In genomic region chr21:15121655-15122120, GRCh38 we compare ENCODE assay signal across 10 cellular contexts. TPM values are rescaled to one million over a fixed set of nuclear protein-coding genes. Genes with fewer than 3 reads are reported as not detected.
DNase-seq lines count a peak whose midpoint lies in the region; ATAC-seq and TF ChIP-seq lines count a peak whose summit lies in the region.
"Had no signal": no experiment of that assay in that cellular context is flagged by ENCODE, and none has a peak within 500 bp of the region (broad histone marks: within the 10 kb centered on the region; RNA-seq: fewer than 3 reads in every experiment).

No MANE protein-coding gene starts in this region.

- peak overlapping the region; percentile 21 for H2AFZ ChIP-seq in trophoblast cell (ENCODE audit: insufficient read depth, low read length, poor library complexity)

- 10 to 17% (median 16%) methylated on average over 3 of the region's 3 CpGs for WGBS in adrenal gland, 4 donors
- WGBS in trophoblast cell (ENCODE audit: extremely low coverage, insufficient coverage, insufficient read length): no CpG with 5 or more reads among the region's 3 CpGs

- no peaks in the 10 kb centered on the region for H3K79me1 ChIP-seq in trophoblast cell (ENCODE audit: low read length)

- no peak overlapping the region for H4K91ac ChIP-seq in trophoblast cell (ENCODE audit: low read depth, low read length)

- no peak overlapping the region for H3K4ac ChIP-seq in trophoblast cell (ENCODE audit: low read depth, low read length)

- H3K27me3 ChIP-seq in Caco-2 (replicated peaks; ENCODE audit: control insufficient read depth, insufficient read depth, low read length) (no peaks in the 10 kb centered on the region), adrenal gland (no peaks in the 10 kb centered on the region), trophoblast cell (ENCODE audit: insufficient read depth, low read length) (no peaks in the 10 kb centered on the region)

- no peaks in the 10 kb centered on the region for H3K36me3 Mint-ChIP-seq in Caco-2 (ENCODE audit: insufficient read depth, unreplicated experiment)
- H3K36me3 Mint-ChIP-seq: memory B cell had no signal

- H3K4me2 ChIP-seq in trophoblast cell (ENCODE audit: low read length): no peak overlapping the region

- TF ChIP-seq POLR2A in adrenal gland (IDR thresholded peaks at IDR 0.05): peak in 1 of 2 donors; percentile 53

- no peak overlapping the region for H2BK12ac ChIP-seq in trophoblast cell (ENCODE audit: low read length)

- no peak for TF ChIP-seq CTCF in Caco-2 (IDR thresholded peaks at IDR 0.05; ENCODE audit: insufficient read depth in 1 of 2, low read depth in 1 of 2, low read length in 1 of 2, severe bottlenecking in 1 of 2, unreplicated experiment in 1 of 2)
- no peak for TF ChIP-seq CTCF in adrenal gland (IDR thresholded peaks at IDR 0.05)

- no peaks in the 10 kb centered on the region for H3K79me2 ChIP-seq in trophoblast cell (ENCODE audit: control insufficient read depth, insufficient read depth, low read length, poor library complexity)

- ATAC-seq in left ventricle myocardium superior: peak; percentile 95

- peak in 1 of 2 experiments; percentile 11 for DNase-seq in Caco-2
- peak; percentile 72 to 92 (median 88) for DNase-seq in adrenal gland
- peak; percentile 32 for DNase-seq in left ventricle myocardium superior
- DNase-seq in trophoblast cell: no peak
- DNase-seq in activated CD4-positive, alpha-beta T cell treated with anti-CD3 and anti-CD28 coated beads for 4 hours: no peak
- DNase-seq in cortex of kidney (lab: John Stamatoyannopoulos, UW): no peak
- DNase-seq in stimulated activated CD4-positive, alpha-beta T cell treated with anti-CD3 and anti-CD28 coated beads, Interleukin-2, amount 100 ng/mL, for 48 hours: no peak
- DNase-seq in HuH-7.5 (ENCODE audit: low spot score): no peak
- DNase-seq: NCI-H526 treated with DMSO at 0.1 percent for 48 hours had no signal

- no peak overlapping the region for H3K4me3 ChIP-seq in Caco-2 (ENCODE audit: low read depth, low read length)
- peak overlapping the region in 1 of 4 donors; percentile 21 for H3K4me3 ChIP-seq in adrenal gland
- no peak overlapping the region for H3K4me3 ChIP-seq in trophoblast cell (ENCODE audit: low read depth, low read length)

- peak overlapping the region; percentile 6 for H3K27ac Mint-ChIP-seq in Caco-2 (ENCODE audit: unreplicated experiment)
- H3K27ac Mint-ChIP-seq: memory B cell had no signal

- H3K9me3 Mint-ChIP-seq in Caco-2 (ENCODE audit: unreplicated experiment): no peaks in the 10 kb centered on the region
- H3K9me3 Mint-ChIP-seq: memory B cell had no signal

- H3K36me3 ChIP-seq in Caco-2 (ENCODE audit: control insufficient read depth, insufficient read depth, low read length) (no peaks in the 10 kb centered on the region), adrenal gland (replicated peaks in 1 of 2) (no peaks in the 10 kb centered on the region), trophoblast cell (ENCODE audit: control insufficient read depth in 1 of 2, insufficient read depth in 2 of 2, low read length in 2 of 2) (no peaks in the 10 kb centered on the region)

- H3K4me1 Mint-ChIP-seq in Caco-2 (ENCODE audit: low read depth, unreplicated experiment): peaks cover 16% of the 10 kb centered on the region

- H3K27ac ChIP-seq in adrenal gland (peak overlapping the region; percentile 55 to 89 (median 73)), trophoblast cell (ENCODE audit: low read depth, low read length) (no peak overlapping the region)

- no peak overlapping the region for H2BK120ac ChIP-seq in trophoblast cell (ENCODE audit: insufficient read depth, low read length, poor library complexity)

- intact Hi-C loops in Caco-2 (cut with micrococcal nuclease; ENCODE audit: unreplicated experiment) (loop anchor here (1.0 kb wide), 1 partner anchor 19 kb away; no protein-coding TSS in a partner anchor), adrenal gland (cut with DNase I) (no loop called here), left ventricle myocardium superior (cut with micrococcal nuclease) (no loop called here)

- no peak overlapping the region for H3K9ac ChIP-seq in trophoblast cell (ENCODE audit: low read length)

- H3K4me1 ChIP-seq in Caco-2: peaks cover 16% of the 10 kb centered on the region
- H3K4me1 ChIP-seq in adrenal gland (replicated peaks in 1 of 2): peaks cover 31 to 32% of the 10 kb centered on the region in 2 donors
- peaks cover 0 to 6% of the 10 kb centered on the region in 2 experiments for H3K4me1 ChIP-seq in trophoblast cell (ENCODE audit: control insufficient read depth in 1 of 2, insufficient read depth in 2 of 2, low read length in 2 of 2)

- no peak overlapping the region for H2BK5ac ChIP-seq in trophoblast cell (ENCODE audit: low read depth, low read length, poor library complexity)

- no peak overlapping the region for H3K14ac ChIP-seq in trophoblast cell (ENCODE audit: low read length)

- no peak overlapping the region for H3K18ac ChIP-seq in trophoblast cell (ENCODE audit: low read length)

- H3K23ac ChIP-seq in trophoblast cell (ENCODE audit: low read length): no peak overlapping the region

- H4K12ac ChIP-seq in trophoblast cell (ENCODE audit: low read depth, low read length): no peak overlapping the region

- H3K9me3 ChIP-seq in Caco-2: no peaks in the 10 kb centered on the region
- H3K9me3 ChIP-seq in adrenal gland (replicated peaks in 1 of 3): no peaks in the 10 kb centered on the region
- H3K9me3 ChIP-seq in trophoblast cell (ENCODE audit: insufficient read depth, low read depth, low read length): peaks cover 1% of the 10 kb centered on the region

- H3K27me3 Mint-ChIP-seq in Caco-2 (ENCODE audit: insufficient read depth, unreplicated experiment): no peaks in the 10 kb centered on the region

- POLR2A ChIA-PET in Caco-2 (lab: Charles Lee): interaction anchor here (0.6 kb wide), 1 partner anchor 494 kb away, joined by 3 read pairs; no protein-coding TSS in a partner anchor

- H2AK5ac ChIP-seq in trophoblast cell (ENCODE audit: low read length): no peak overlapping the region

- no peak overlapping the region for H4K8ac ChIP-seq in trophoblast cell (ENCODE audit: low read depth, low read length)

- no TSS peak for BruUV-seq in Caco-2 (replicated peaks; lab: Mats Ljungman, UMichigan)

- no peak overlapping the region for H3K4me3 Mint-ChIP-seq in Caco-2 (ENCODE audit: unreplicated experiment)
- H3K4me3 Mint-ChIP-seq: memory B cell had no signal

- CTCF ChIA-PET in Caco-2 (lab: Charles Lee): interaction anchor here (1.2 to 1.7 kb wide), 2 partner anchors 19 to 57 kb away, joined by 4 to 7 read pairs; partner anchors contain the start of gene NRIP1

RNA-seq across cellular contexts. Expression of gene NRIP1, which starts 56.9 kb away (rescaled TPM):
- total RNA-seq in Caco-2 (2022) (24.7 and 28.6 TPM in 2 replicates), adrenal gland (10 to 100 TPM; 27.4 to 75.8 (median 50.0) TPM), left ventricle myocardium superior (18.1 TPM)
- 10 to 100 TPM in 1 of 3 donors, 1 to 10 TPM in 2; 8.0 to 31.4 (median 8.6) TPM for polyA plus RNA-seq in adrenal gland
- polyA plus RNA-seq in trophoblast cell (2013): 19.8 and 20.8 TPM in 2 replicates

Comparison
In these comparisons a context has a peak if more than half of its experiments do, and no peak if none do; other contexts are left out.
1. DNase-seq: peak in adrenal gland (7 of 7) and left ventricle myocardium superior (single experiment); none in trophoblast cell (0 of 2), activated CD4-positive, alpha-beta T cell treated with anti-CD3 and anti-CD28 coated beads for 4 hours (0 of 2), cortex of kidney (single experiment), stimulated activated CD4-positive, alpha-beta T cell treated with anti-CD3 and anti-CD28 coated beads, Interleukin-2, amount 100 ng/mL, for 48 hours (0 of 2) and HuH-7.5 (single experiment).